ENCODE assay signal across 8 cellular contexts in genomic region chr5:132238169-132238744, GRCh38. TPM values are rescaled to one million over a fixed set of nuclear protein-coding genes. Genes with fewer than 3 reads are reported as not detected.
DNase-seq lines count a peak whose midpoint lies in the region; TF ChIP-seq lines count a peak whose summit lies in the region.

No MANE protein-coding gene starts in this region.

- dilution Hi-C loops in mammary epithelial cell (cut with HindIII; ENCODE audit: low sequenced_read_pairs): no loop called here

- H3K36me3 ChIP-seq in mammary epithelial cell (ENCODE audit: insufficient read depth, low read length) (no peaks in the 10 kb centered on the region), liver (ENCODE audit: control insufficient read depth in 4 of 4, insufficient read depth in 3 of 4, low read depth in 1 of 4, low read length in 3 of 4) (no peaks in the 10 kb centered on the region)

- in situ Hi-C loops in mammary epithelial cell (cut with MboI; ENCODE audit: low sequenced_read_pairs in 2 of 2): no loop called here

- intact Hi-C loops in mammary epithelial cell (cut with micrococcal nuclease): loop anchor here (1.0 to 5.0 kb wide), 5 partner anchors 21 to 263 kb away; no protein-coding TSS in a partner anchor

- CTCF ChIA-PET in mammary epithelial cell (lab: Charles Lee; ENCODE audit: low non-redundant PET): interaction anchor here (0.6 to 1.0 kb wide), 5 partner anchors 48 to 240 kb away, joined by 3 to 7 read pairs (median 5); partner anchors contain the start of gene SLC22A4

- H3K4me3 ChIP-seq in mammary epithelial cell (replicated peaks in 1 of 3; ENCODE audit: insufficient read depth in 1 of 3, low read depth in 2 of 3, low read length in 3 of 3) (no peak overlapping the region), liver (ENCODE audit: low read depth in 1 of 3, low read length in 3 of 3) (no peak overlapping the region)

- H4K20me1 ChIP-seq in mammary epithelial cell (ENCODE audit: insufficient read depth, low read length): no peaks in the 10 kb centered on the region

- H3K9me3 ChIP-seq in mammary epithelial cell (replicated peaks; ENCODE audit: insufficient read depth, low read length): no peaks in the 10 kb centered on the region
- H3K9me3 ChIP-seq in liver (ENCODE audit: control insufficient read depth in 4 of 4, low read length in 3 of 4): peaks cover 0 to 3% (median 0%) of the 10 kb centered on the region in 4 donors

- H3K4me1 ChIP-seq in mammary epithelial cell (ENCODE audit: insufficient read depth, low read length) (peaks cover 12% of the 10 kb centered on the region), liver (ENCODE audit: control insufficient read depth in 4 of 4, insufficient read depth in 4 of 4, low read length in 3 of 4) (peaks cover 0 to 10% (median 5%) of the 10 kb centered on the region in 4 donors)

- H2AFZ ChIP-seq in mammary epithelial cell (ENCODE audit: low read depth, low read length): no peak overlapping the region

- H3K27me3 ChIP-seq in mammary epithelial cell (ENCODE audit: insufficient read depth, low read length) (no peaks in the 10 kb centered on the region), liver (ENCODE audit: control insufficient read depth in 4 of 4, insufficient read depth in 4 of 4, low read length in 3 of 4) (no peaks in the 10 kb centered on the region)

- H3K79me2 ChIP-seq in mammary epithelial cell (ENCODE audit: insufficient read depth, low read length): no peaks in the 10 kb centered on the region

- H3K9ac ChIP-seq in mammary epithelial cell (ENCODE audit: insufficient read depth, low read length) (no peak overlapping the region), liver (ENCODE audit: low read depth in 1 of 2, low read length in 2 of 2) (no peak overlapping the region)

- BruUV-seq in mammary epithelial cell (replicated peaks; lab: Mats Ljungman, UMichigan): no TSS peak

- no peak overlapping the region for H3K27ac ChIP-seq in mammary epithelial cell (ENCODE audit: insufficient read depth, low read depth, low read length)
- H3K27ac ChIP-seq in liver (ENCODE audit: low read depth in 1 of 2, low read length in 2 of 2): no peak overlapping the region

- H3K4me2 ChIP-seq in mammary epithelial cell (ENCODE audit: insufficient read depth, low read depth, low read length): no peak overlapping the region

- WGBS in mammary epithelial cell (ENCODE audit: low coverage, missing lambda C conversion rate): 0% methylated on average over 1 of the region's 1 CpG
- WGBS in liver: 66% methylated on average over 1 of the region's 1 CpG

- DNase-seq in Daoy (ENCODE audit: low read depth): peak; percentile 73
- DNase-seq in GOT3 (lab: John Stamatoyannopoulos, UW): peak; percentile 58
- peak; percentile 41 for DNase-seq in NCI-H146 (lab: John Stamatoyannopoulos, UW)
- DNase-seq in activated CD4-positive, CD25-positive, alpha-beta regulatory T cell (lab: John Stamatoyannopoulos, UW): peak; percentile 34 to 66 (median 51)
- peak; percentile 50 for DNase-seq in mammary epithelial cell
- peak; percentile 54 for DNase-seq in stimulated activated CD8-positive, alpha-beta memory T cell treated with anti-CD3 and anti-CD28 coated beads, Interleukin-12 subunit alpha, Interleukin-12 subunit beta, amount 100 ng/mL, for 24 hours (ENCODE audit: extremely low read depth)
- no peak for DNase-seq in GF-D8 (lab: John Stamatoyannopoulos, UW)

- peak; percentile 57 to 77 for TF ChIP-seq RAD21 in liver (IDR thresholded peaks at IDR 0.05)

- TF ChIP-seq CTCF in mammary epithelial cell (conservative IDR thresholded peaks at IDR 0.05 in 1 of 2, IDR thresholded peaks at IDR 0.05 in 1 of 2; ENCODE audit: extremely low read depth in 1 of 2, insufficient read depth in 1 of 2, low read depth in 1 of 2, low read length in 2 of 2): peak; percentile 76 to 89
- peak; percentile 66 for TF ChIP-seq CTCF in liver (IDR thresholded peaks at IDR 0.05; ENCODE audit: low read depth, low read length, missing input control)

TF ChIP-seq in liver, 16 proteins besides CTCF, POLR2A, EP300 and RAD21:
- TF ChIP-seq NR2F2 (IDR thresholded peaks at IDR 0.05): no peak
- TF ChIP-seq HNF4G (IDR thresholded peaks at IDR 0.05): no peak
- TF ChIP-seq FOXA1 (IDR thresholded peaks at IDR 0.05): no peak
- no peak for TF ChIP-seq REST (IDR thresholded peaks at IDR 0.05)
- no peak for TF ChIP-seq JUND (IDR thresholded peaks at IDR 0.05)
- TF ChIP-seq ATF3 (IDR thresholded peaks at IDR 0.05): no peak
- no peak for TF ChIP-seq GABPA (IDR thresholded peaks at IDR 0.05 in 1 of 2, conservative IDR thresholded peaks at IDR 0.05 in 1 of 2)
- no peak for TF ChIP-seq ZBTB33 (IDR thresholded peaks at IDR 0.05)
- no peak for TF ChIP-seq RXRA (IDR thresholded peaks at IDR 0.05)
- no peak for TF ChIP-seq HNF4A (conservative IDR thresholded peaks at IDR 0.05)
- TF ChIP-seq YY1 (IDR thresholded peaks at IDR 0.05): no peak
- TF ChIP-seq MAX (IDR thresholded peaks at IDR 0.05): no peak
- no peak for TF ChIP-seq FOXA2 (IDR thresholded peaks at IDR 0.05)
- TF ChIP-seq EGR1 (IDR thresholded peaks at IDR 0.05; ENCODE audit: low read depth in 2 of 2): no peak
- no peak for TF ChIP-seq TAF1 (conservative IDR thresholded peaks at IDR 0.05)
- TF ChIP-seq SP1 (IDR thresholded peaks at IDR 0.05): no peak
TF ChIP-seq in liver: peak in this region for 0.

RNA-seq across cellular contexts. Expression of gene P4HA2, which starts 10.6 kb away (rescaled TPM):
- 118 and 119 TPM in 2 replicates for total RNA-seq in Daoy (2014; rRNA removed; shearing (Covaris generic))
- total RNA-seq in mammary epithelial cell (100 to 1,000 TPM; 103 to 142 TPM), liver (1 to 10 TPM; 5.1 to 7.9 TPM)
- polyA plus RNA-seq in mammary epithelial cell (134 TPM), liver (1 to 10 TPM; 4.6 to 7.2 TPM)
- 255 TPM for polyA minus RNA-seq in mammary epithelial cell

RNA-seq across cellular contexts. Expression of gene PDLIM4, which starts 19.2 kb away (rescaled TPM):
- 94.7 and 103 TPM in 2 replicates for total RNA-seq in Daoy (2014; rRNA removed; shearing (Covaris generic))
- total RNA-seq in mammary epithelial cell (100 to 1,000 TPM; 101 to 217 TPM), liver (under 1 TPM; 0.25 to 0.93 TPM)
- polyA plus RNA-seq in mammary epithelial cell (120 TPM), liver (under 1 TPM; 0.45 to 0.85 TPM)
- 48.5 TPM for polyA minus RNA-seq in mammary epithelial cell

RNA-seq across cellular contexts. Expression of gene SLC22A4, which starts 55.9 kb away (rescaled TPM):
- total RNA-seq in Daoy (2014; rRNA removed; shearing (Covaris generic)): 3.0 and 3.5 TPM in 2 replicates
- total RNA-seq in mammary epithelial cell (1 to 10 TPM; 2.0 to 5.2 TPM), liver (10 to 100 TPM in 1 of 2 donors, under 1 TPM in 1; 0.59 to 42.2 TPM)
- polyA plus RNA-seq in mammary epithelial cell (2.1 TPM), liver (under 1 TPM; 0.25 to 0.35 TPM)
- polyA minus RNA-seq in mammary epithelial cell: 5.6 TPM

Comparison
In these comparisons a context has a peak if more than half of its experiments do, and no peak if none do; other contexts are left out.
1. RNA of gene P4HA2, which starts 10.6 kb away (total RNA-seq): 103 to 142 TPM in mammary epithelial cell and 118 to 119 TPM in Daoy; 5.1 to 7.9 TPM in liver; every median in the first group is over 10 times any median in the second.
2. RNA of gene PDLIM4, which starts 19.2 kb away (total RNA-seq): 101 to 217 TPM in mammary epithelial cell and 94.7 to 103 TPM in Daoy; 0.25 to 0.93 TPM in liver; every median in the first group is over 10 times any median in the second.